In genomic region chr16:18993531-18993930, GRCh38 we compare ENCODE assay signal across 8 cellular contexts. TPM values are rescaled to one million over a fixed set of nuclear protein-coding genes. Genes with fewer than 3 reads are reported as not detected.
"Had no signal": no experiment of that assay in that cellular context is flagged by ENCODE, and none has a peak within 500 bp of the region (broad histone marks: within the 10 kb centered on the region; RNA-seq: fewer than 3 reads in every experiment).

No MANE protein-coding gene starts in this region.

RNA-seq across cellular contexts. Expression of gene TMC7, which starts 9.8 kb away (rescaled TPM):
- total RNA-seq: activated naive CD4-positive, alpha-beta T cell treated with anti-CD3 and anti-CD28 coated beads for 36 hours; activated naive CD4-positive, alpha-beta T cell treated with anti-CD3 and anti-CD28 coated beads, Interleukin-2, amount 50 U/mL, for 72 hours; activated naive CD8-positive, alpha-beta T cell treated with anti-CD3 and anti-CD28 coated beads for 36 hours; activated naive CD8-positive, alpha-beta T cell treated with anti-CD3 and anti-CD28 coated beads, Interleukin-2, amount 10 ng/mL, durations not matched to agents 7 days and 5 days; activated T-cell treated with anti-CD3 and anti-CD28 coated beads, Interleukin-2, amount 50 U/mL, for 4 hours; activated T-helper 1 cell treated with anti-CD3 and anti-CD28 coated beads, Interleukin-12 subunit alpha, Interleukin-12 subunit beta, Interleukin-2, Interleukin-4 antibody, amounts not matched to agents 30 ng/mL and 10 ng/mL and 1 ng/mL, durations not matched to agents 14 hours and 24 hours and 36 hours; activated T-helper 17 cell treated with anti-CD3 and anti-CD28 coated beads, Interleukin-2, amount 50 U/mL, for 72 hours; activated T-helper 2 cell treated with anti-CD3 and anti-CD28 coated beads, Interferon-gamma antibody, Interleukin-2, Interleukin-4, amounts not matched to agents 10 μg/mL and 5 μg/mL and 100 μg/mL, durations not matched to agents 14 hours and 24 hours and 36 hours had no signal
